11 cellular contexts compared by ENCODE assay signal in the genomic region with DNA sequence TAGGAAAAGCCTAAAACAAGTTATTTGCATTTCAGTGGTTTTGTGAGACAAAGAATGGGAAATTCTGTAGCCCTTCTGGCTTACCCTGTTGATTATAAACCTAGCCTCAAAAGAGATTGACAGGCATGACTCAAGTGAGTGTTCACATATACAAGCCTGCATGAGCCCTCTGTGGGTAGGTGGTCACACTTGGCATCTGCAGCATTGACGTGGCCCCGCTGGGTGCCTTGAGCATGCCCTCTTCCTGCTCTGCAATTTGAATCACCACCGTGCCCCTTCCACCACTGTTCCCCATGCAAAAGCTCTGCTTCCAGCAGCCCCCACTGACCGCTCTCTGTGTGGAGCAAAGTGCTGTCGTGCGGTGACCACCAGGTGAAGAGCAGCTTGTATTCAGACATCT. TPM values are rescaled to one million over a fixed set of nuclear protein-coding genes. Genes with fewer than 3 reads are reported as not detected.
DNase-seq lines count a peak whose midpoint lies in the region; ATAC-seq and TF ChIP-seq lines count a peak whose summit lies in the region.
"Had no signal": no experiment of that assay in that cellular context is flagged by ENCODE, and none has a peak within 500 bp of the region (broad histone marks: within the 10 kb centered on the region; RNA-seq: fewer than 3 reads in every experiment).

No MANE protein-coding gene starts in this region.

- H3K9me3 ChIP-seq in BE2C, result no peaks in the 10 kb centered on the region

- H3K27ac Mint-ChIP-seq in natural killer cell treated with Interleukin-12 subunit alpha and Interleukin-12 subunit beta and Interleukin-15 and Interleukin-18, amount 100 ng/mL, for 72 hours, result peak overlapping the region; percentile 74 to 81
- peak overlapping the region; percentile 94 for H3K27ac Mint-ChIP-seq in stimulated activated naive CD8-positive, alpha-beta T cell treated with anti-CD3 and anti-CD28 coated beads, Interleukin-15, Interleukin-2, amounts not matched to agents 100 ng/mL and 50 ng/mL, for 24 hours
- H3K27ac Mint-ChIP-seq: mesothelial cell of epicardium had no signal

- TF ChIP-seq CTCF in BE2C (IDR thresholded peaks at IDR 0.05; ENCODE audit: low read depth, low read length), result no peak

- peaks cover 23 to 36% of the 10 kb centered on the region in 2 donors for H3K4me1 Mint-ChIP-seq in natural killer cell treated with Interleukin-12 subunit alpha and Interleukin-12 subunit beta and Interleukin-15 and Interleukin-18, amount 100 ng/mL, for 72 hours (ENCODE audit: low read depth in 2 of 2)
- H3K4me1 Mint-ChIP-seq in stimulated activated naive CD8-positive, alpha-beta T cell treated with anti-CD3 and anti-CD28 coated beads, Interleukin-15, Interleukin-2, amounts not matched to agents 100 ng/mL and 50 ng/mL, for 24 hours (ENCODE audit: low read depth), result peaks cover 88% of the 10 kb centered on the region
- H3K4me1 Mint-ChIP-seq: brain, mesothelial cell of epicardium had no signal

- no peaks in the 10 kb centered on the region for H3K27me3 ChIP-seq in BE2C

- peak; percentile 83 to 86 for ATAC-seq in natural killer cell treated with Interleukin-12 subunit alpha and Interleukin-12 subunit beta and Interleukin-15 and Interleukin-18, amount 100 ng/mL, for 72 hours
- no peak for ATAC-seq in HG03045 (IDR thresholded peaks at IDR 0.05; ENCODE audit: unreplicated experiment)

- H3K4me3 Mint-ChIP-seq in natural killer cell treated with Interleukin-12 subunit alpha and Interleukin-12 subunit beta and Interleukin-15 and Interleukin-18, amount 100 ng/mL, for 72 hours, result peak overlapping the region; percentile 67
- peak overlapping the region; percentile 73 for H3K4me3 Mint-ChIP-seq in stimulated activated naive CD8-positive, alpha-beta T cell treated with anti-CD3 and anti-CD28 coated beads, Interleukin-15, Interleukin-2, amounts not matched to agents 100 ng/mL and 50 ng/mL, for 24 hours
- H3K4me3 Mint-ChIP-seq: brain, mesothelial cell of epicardium had no signal

- peak in 4 of 5 experiments; percentile 33 to 90 (median 48) for DNase-seq in T-helper 2 cell
- DNase-seq in activated T-helper 1 cell treated with Interleukin-2 at 50 U/mL for 16 hours (ENCODE audit: low read depth), result peak; percentile 41
- peak; percentile 62 for DNase-seq in natural killer cell treated with Interleukin-12 subunit alpha and Interleukin-12 subunit beta and Interleukin-15 and Interleukin-18, amount 100 ng/mL, for 72 hours (ENCODE audit: low spot score)
- no peak for DNase-seq in glomerular visceral epithelial cell (ENCODE audit: extremely low spot score)
- DNase-seq in DMS79 (lab: John Stamatoyannopoulos, UW), result no peak
- DNase-seq in BE2C, result no peak
- DNase-seq: NCI-H1694 treated with DMSO at 0.1 percent for 48 hours had no signal

- no peak overlapping the region for H3K4me3 ChIP-seq in BE2C (ENCODE audit: low read depth, low read length)

- H3K27me3 Mint-ChIP-seq in natural killer cell treated with Interleukin-12 subunit alpha and Interleukin-12 subunit beta and Interleukin-15 and Interleukin-18, amount 100 ng/mL, for 72 hours, result no peaks in the 10 kb centered on the region
- H3K27me3 Mint-ChIP-seq in stimulated activated naive CD8-positive, alpha-beta T cell treated with anti-CD3 and anti-CD28 coated beads, Interleukin-15, Interleukin-2, amounts not matched to agents 100 ng/mL and 50 ng/mL, for 24 hours, result no peaks in the 10 kb centered on the region
- H3K27me3 Mint-ChIP-seq: brain had no signal

- H3K9me3 Mint-ChIP-seq in natural killer cell treated with Interleukin-12 subunit alpha and Interleukin-12 subunit beta and Interleukin-15 and Interleukin-18, amount 100 ng/mL, for 72 hours, result no peaks in the 10 kb centered on the region
- no peaks in the 10 kb centered on the region for H3K9me3 Mint-ChIP-seq in stimulated activated naive CD8-positive, alpha-beta T cell treated with anti-CD3 and anti-CD28 coated beads, Interleukin-15, Interleukin-2, amounts not matched to agents 100 ng/mL and 50 ng/mL, for 24 hours
- H3K9me3 Mint-ChIP-seq: brain, mesothelial cell of epicardium had no signal

- no peaks in the 10 kb centered on the region for H3K4me1 ChIP-seq in BE2C

- peaks cover 4% of the 10 kb centered on the region for H3K36me3 Mint-ChIP-seq in natural killer cell treated with Interleukin-12 subunit alpha and Interleukin-12 subunit beta and Interleukin-15 and Interleukin-18, amount 100 ng/mL, for 72 hours
- H3K36me3 Mint-ChIP-seq in stimulated activated naive CD8-positive, alpha-beta T cell treated with anti-CD3 and anti-CD28 coated beads, Interleukin-15, Interleukin-2, amounts not matched to agents 100 ng/mL and 50 ng/mL, for 24 hours (ENCODE audit: low read depth), result peaks cover 46% of the 10 kb centered on the region

- H3K36me3 ChIP-seq in BE2C, result peaks cover 29% of the 10 kb centered on the region

RNA-seq across cellular contexts. Expression of gene ADSL, which starts 21.0 kb away (rescaled TPM):
- 100 to 1,000 TPM in 1 of 2 donors, 10 to 100 TPM in 1; 87.1 to 103 TPM for total RNA-seq in natural killer cell treated with Interleukin-12 subunit alpha and Interleukin-12 subunit beta and Interleukin-15 and Interleukin-18, amount 100 ng/mL, for 72 hours
- polyA plus RNA-seq in BE2C (2012; ENCODE audit: insufficient read depth, insufficient read length, low read depth), result 96.3 TPM

RNA-seq across cellular contexts. Expression of gene SGSM3, which starts 45.1 kb away (rescaled TPM):
- 10 to 100 TPM; 59.2 to 74.7 TPM for total RNA-seq in natural killer cell treated with Interleukin-12 subunit alpha and Interleukin-12 subunit beta and Interleukin-15 and Interleukin-18, amount 100 ng/mL, for 72 hours
- polyA plus RNA-seq in BE2C (2012; ENCODE audit: insufficient read depth, insufficient read length, low read depth), result 118 TPM

Comparison
In these comparisons a context has a peak if more than half of its experiments do, and no peak if none do; other contexts are left out.
1. DNase-seq: peak in T-helper 2 cell (4 of 5), activated T-helper 1 cell treated with Interleukin-2 at 50 U/mL for 16 hours (single experiment) and natural killer cell treated with Interleukin-12 subunit alpha and Interleukin-12 subunit beta and Interleukin-15 and Interleukin-18, amount 100 ng/mL, for 72 hours (single experiment); none in glomerular visceral epithelial cell (single experiment), DMS79 (single experiment) and BE2C (single experiment).